In genomic region chr2:221501883-221502269, GRCh38 we compare ENCODE assay signal across 17 cellular contexts.
A peak's percentile ranks its signal among the peaks of the same experiment; 100 is the strongest.
DNase-seq lines count a peak whose midpoint lies in the region; ATAC-seq and TF ChIP-seq lines count a peak whose summit lies in the region.
"Had no signal": no experiment of that assay in that cellular context is flagged by ENCODE, and none has a peak within 500 bp of the region (broad histone marks: within the 10 kb centered on the region; RNA-seq: fewer than 3 reads in every experiment).

No MANE protein-coding gene starts in this region.

- H3K36me3 ChIP-seq in neuronal stem cell (replicated peaks in 1 of 2; ENCODE audit: control insufficient read depth in 2 of 2, insufficient read depth in 2 of 2, low read length in 2 of 2), result peaks cover 0 to 7% of the 10 kb centered on the region in 2 donors
- H3K36me3 ChIP-seq: colonic mucosa, uterus had no signal

- H3K4me3 Mint-ChIP-seq in stimulated activated naive CD8-positive, alpha-beta T cell treated with anti-CD3 and anti-CD28 coated beads, Interleukin-15, amount 100 ng/mL, for 72 hours, result no peak overlapping the region
- H3K4me3 Mint-ChIP-seq in CD14-positive monocyte, result no peak overlapping the region
- H3K4me3 Mint-ChIP-seq: activated T-helper 1 cell treated with anti-CD3 and anti-CD28 coated beads, Interleukin-12 subunit alpha, Interleukin-12 subunit beta, Interleukin-2, Interleukin-4 antibody, amounts not matched to agents 30 ng/mL and 10 ng/mL and 1 ng/mL, durations not matched to agents 14 hours and 24 hours and 36 hours; stimulated activated naive B cell treated with anti-CD40 and anti-IgM and Interleukin-4, amounts not matched to agents 10 μg/mL and 1 μg/mL and 100 μg/mL, for 72 hours had no signal

- H3K9ac ChIP-seq in neuronal stem cell (ENCODE audit: low read depth, low read length, poor library complexity), result no peak overlapping the region
- H3K9ac ChIP-seq: parathyroid adenoma had no signal

- H3K18ac ChIP-seq in neuronal stem cell (ENCODE audit: low read length), result no peak overlapping the region

- peaks cover 15 to 19% of the 10 kb centered on the region in 2 donors for H3K4me1 ChIP-seq in neuronal stem cell (ENCODE audit: control insufficient read depth in 2 of 2, insufficient read depth in 1 of 2, low read depth in 1 of 2, low read length in 2 of 2)
- H3K4me1 ChIP-seq: colonic mucosa, uterus had no signal

- no peak overlapping the region for H2AFZ ChIP-seq in neuronal stem cell (ENCODE audit: low read length)

- no peak for DNase-seq in stimulated activated naive CD8-positive, alpha-beta T cell treated with anti-CD3 and anti-CD28 coated beads, Interleukin-15, Interleukin-2, amounts not matched to agents 100 U/mL and 50 U/mL, for 24 hours
- no peak for DNase-seq in stimulated activated naive CD8-positive, alpha-beta T cell treated with anti-CD3 and anti-CD28 coated beads, Interleukin-15, amount 100 ng/mL, for 72 hours
- DNase-seq in epithelial cell of proximal tubule (ENCODE audit: low read depth) (no peak), neuronal stem cell (ENCODE audit: low spot score) (no peak), HCEC 1CT (no peak), NOMO-1 treated with dmso at 0.1 percent for 144 hours (lab: John Stamatoyannopoulos, UW; ENCODE audit: unreplicated experiment) (no peak), CD14-positive monocyte (ENCODE audit: low spot score) (no peak), left cardiac atrium (no peak)
- DNase-seq: colonic mucosa; COR-L47; NCI-H2081 treated with DMSO at 0.1 percent for 48 hours; NCI-H526 treated with DMSO at 0.1 percent for 48 hours; stimulated activated naive B cell treated with anti-CD40 and anti-IgM and Interleukin-4, amounts not matched to agents 10 μg/mL and 1 μg/mL and 100 μg/mL, for 72 hours; uterus had no signal

- TF ChIP-seq CTCF in epithelial cell of proximal tubule (conservative IDR thresholded peaks at IDR 0.05; ENCODE audit: low read depth, low read length) (no peak), CD14-positive monocyte (IDR thresholded peaks at IDR 0.05) (no peak)

- no peak overlapping the region for H2BK12ac ChIP-seq in neuronal stem cell (ENCODE audit: low read length)

- H2BK5ac ChIP-seq in neuronal stem cell (ENCODE audit: low read length), result no peak overlapping the region

- no peaks in the 10 kb centered on the region for H3K36me3 Mint-ChIP-seq in CD14-positive monocyte
- H3K36me3 Mint-ChIP-seq: stimulated activated naive B cell treated with anti-CD40 and anti-IgM and Interleukin-4, amounts not matched to agents 10 μg/mL and 1 μg/mL and 100 μg/mL, for 72 hours had no signal

- H3K4me1 Mint-ChIP-seq in stimulated activated naive CD8-positive, alpha-beta T cell treated with anti-CD3 and anti-CD28 coated beads, Interleukin-15, amount 100 ng/mL, for 72 hours, result no peaks in the 10 kb centered on the region
- H3K4me1 Mint-ChIP-seq in CD14-positive monocyte, result no peaks in the 10 kb centered on the region

- no peaks in the 10 kb centered on the region for H3K9me3 Mint-ChIP-seq in stimulated activated naive CD8-positive, alpha-beta T cell treated with anti-CD3 and anti-CD28 coated beads, Interleukin-15, amount 100 ng/mL, for 72 hours
- peaks cover 0 to 2% (median 0%) of the 10 kb centered on the region in 7 donors for H3K9me3 Mint-ChIP-seq in CD14-positive monocyte
- H3K9me3 Mint-ChIP-seq: activated T-helper 1 cell treated with anti-CD3 and anti-CD28 coated beads, Interleukin-12 subunit alpha, Interleukin-12 subunit beta, Interleukin-2, Interleukin-4 antibody, amounts not matched to agents 30 ng/mL and 10 ng/mL and 1 ng/mL, durations not matched to agents 14 hours and 24 hours and 36 hours had no signal

- no peak overlapping the region for H4K91ac ChIP-seq in neuronal stem cell (ENCODE audit: low read depth, low read length, poor library complexity)

- H3K4ac ChIP-seq in neuronal stem cell (ENCODE audit: low read length), result no peak overlapping the region

- peak overlapping the region; percentile 20 for H3K27ac ChIP-seq in neuronal stem cell (replicated peaks; ENCODE audit: low read length)
- H3K27ac ChIP-seq: colonic mucosa, parathyroid adenoma, uterus had no signal

- no peaks in the 10 kb centered on the region for H3K27me3 Mint-ChIP-seq in stimulated activated naive CD8-positive, alpha-beta T cell treated with anti-CD3 and anti-CD28 coated beads, Interleukin-15, amount 100 ng/mL, for 72 hours
- H3K27me3 Mint-ChIP-seq in CD14-positive monocyte (ENCODE audit: low read depth in 3 of 3), result peaks cover 0 to 3% (median 0%) of the 10 kb centered on the region in 3 donors
- H3K27me3 Mint-ChIP-seq: IgD-negative memory B cell; stimulated activated naive B cell treated with anti-CD40 and anti-IgM and Interleukin-4, amounts not matched to agents 10 μg/mL and 1 μg/mL and 100 μg/mL, for 72 hours had no signal

- no peak overlapping the region for H2AK5ac ChIP-seq in neuronal stem cell (ENCODE audit: low read depth, low read length)

- H3K79me1 ChIP-seq in neuronal stem cell (ENCODE audit: low read depth, low read length), result no peaks in the 10 kb centered on the region

- H3K4me2 ChIP-seq in neuronal stem cell (ENCODE audit: insufficient read depth, low read length, poor library complexity, severe bottlenecking), result no peak overlapping the region

- no CpG with 5 or more reads among the region's 4 CpGs for WGBS in neuronal stem cell (ENCODE audit: extremely low coverage in 2 of 2, insufficient read length in 2 of 2, insufficient replicate concordance in 1 of 2), 2 donors

- no peaks in the 10 kb centered on the region for H3K27me3 ChIP-seq in neuronal stem cell (ENCODE audit: control insufficient read depth in 3 of 3, insufficient read depth in 3 of 3, low read depth in 1 of 3, low read length in 3 of 3)
- H3K27me3 ChIP-seq: colonic mucosa, uterus had no signal

- no peak overlapping the region for H3K14ac ChIP-seq in neuronal stem cell (ENCODE audit: low read length)

- H3K4me3 ChIP-seq in epithelial cell of proximal tubule (ENCODE audit: low read depth, low read length) (peak overlapping the region; percentile 42), neuronal stem cell (ENCODE audit: low read length in 2 of 2) (no peak overlapping the region)
- H3K4me3 ChIP-seq: colonic mucosa, uterus had no signal

- no peak overlapping the region for H2BK15ac ChIP-seq in neuronal stem cell (ENCODE audit: low read length)

- intact Hi-C loops in CD14-positive monocyte (cut with micrococcal nuclease), result no loop called here
- intact Hi-C loops in left cardiac atrium (cut with DNase I), result no loop called here

- ATAC-seq in stimulated activated naive CD8-positive, alpha-beta T cell treated with anti-CD3 and anti-CD28 coated beads, Interleukin-15, Interleukin-2, amounts not matched to agents 100 U/mL and 50 U/mL, for 24 hours, result peak; percentile 17
- ATAC-seq in stimulated activated naive CD8-positive, alpha-beta T cell treated with anti-CD3 and anti-CD28 coated beads, Interleukin-15, amount 100 ng/mL, for 72 hours, result no peak
- no peak for ATAC-seq in left cardiac atrium
- ATAC-seq: stimulated activated naive B cell treated with anti-CD40 and anti-IgM and Interleukin-4, amounts not matched to agents 10 μg/mL and 1 μg/mL and 100 μg/mL, for 72 hours had no signal

- no peak overlapping the region for H2BK120ac ChIP-seq in neuronal stem cell (ENCODE audit: low read depth, low read length)

- no peak overlapping the region for H3K23ac ChIP-seq in neuronal stem cell (ENCODE audit: low read depth, low read length, poor library complexity)

- H3K27ac Mint-ChIP-seq in stimulated activated naive CD8-positive, alpha-beta T cell treated with anti-CD3 and anti-CD28 coated beads, Interleukin-15, amount 100 ng/mL, for 72 hours, result no peak overlapping the region
- no peak overlapping the region for H3K27ac Mint-ChIP-seq in CD14-positive monocyte
- H3K27ac Mint-ChIP-seq: activated T-helper 1 cell treated with anti-CD3 and anti-CD28 coated beads, Interleukin-12 subunit alpha, Interleukin-12 subunit beta, Interleukin-2, Interleukin-4 antibody, amounts not matched to agents 30 ng/mL and 10 ng/mL and 1 ng/mL, durations not matched to agents 14 hours and 24 hours and 36 hours; IgD-negative memory B cell; stimulated activated naive B cell treated with anti-CD40 and anti-IgM and Interleukin-4, amounts not matched to agents 10 μg/mL and 1 μg/mL and 100 μg/mL, for 72 hours had no signal

- no peaks in the 10 kb centered on the region for H3K9me3 ChIP-seq in neuronal stem cell (replicated peaks in 1 of 2; ENCODE audit: control insufficient read depth in 2 of 2, insufficient read depth in 1 of 2, low read depth in 1 of 2, low read length in 2 of 2)
- H3K9me3 ChIP-seq: colonic mucosa, uterus had no signal

- H4K8ac ChIP-seq in neuronal stem cell (ENCODE audit: low read depth, low read length), result no peak overlapping the region
